Comparison of ENCODE assay signal across 9 cellular contexts in genomic region chr5:78907255-78907886, GRCh38.
A peak's percentile ranks its signal among the peaks of the same experiment; 100 is the strongest.
DNase-seq lines count a peak whose midpoint lies in the region; ATAC-seq and TF ChIP-seq lines count a peak whose summit lies in the region.
"Had no signal": no experiment of that assay in that cellular context is flagged by ENCODE, and none has a peak within 500 bp of the region (broad histone marks: within the 10 kb centered on the region; RNA-seq: fewer than 3 reads in every experiment).

No MANE protein-coding gene starts in this region.

- H4K20me1 ChIP-seq in fibroblast of lung (ENCODE audit: control insufficient read depth, extremely low read depth, insufficient read depth, low read length), result no peaks in the 10 kb centered on the region

- H3K27ac ChIP-seq in fibroblast of lung (ENCODE audit: insufficient read depth, low read length), result peak overlapping the region; percentile 61
- no peak overlapping the region for H3K27ac ChIP-seq in CD8-positive, alpha-beta T cell (ENCODE audit: low read depth, low read length)

- H3K4me2 ChIP-seq in fibroblast of lung (ENCODE audit: extremely low read depth, insufficient read depth, low read length), result peak overlapping the region; percentile 61

- no peak overlapping the region for H2AFZ ChIP-seq in fibroblast of lung (ENCODE audit: low read length)

- no peak for TF ChIP-seq CTCF in fibroblast of lung (conservative IDR thresholded peaks at IDR 0.05 in 1 of 2, IDR thresholded peaks at IDR 0.05 in 1 of 2; ENCODE audit: low read depth in 1 of 2, low read length in 2 of 2)
- TF ChIP-seq CTCF in CD8-positive, alpha-beta T cell (IDR thresholded peaks at IDR 0.05), result no peak

- H3K79me2 ChIP-seq in fibroblast of lung (ENCODE audit: control insufficient read depth, insufficient read depth, low read length), result no peaks in the 10 kb centered on the region

- intact Hi-C loops in CD8-positive, alpha-beta T cell (cut with DNase I, micrococcal nuclease), result no loop called here

- no peaks in the 10 kb centered on the region for H3K4me1 Mint-ChIP-seq in CD8-positive, alpha-beta T cell (ENCODE audit: low read depth)

- POLR2A ChIA-PET in CD8-positive, alpha-beta T cell (lab: Charles Lee), result interaction anchor here (1.2 kb wide), 1 partner anchor 12 kb away, joined by 4 read pairs; no protein-coding TSS in a partner anchor

- no peaks in the 10 kb centered on the region for H3K27me3 Mint-ChIP-seq in CD8-positive, alpha-beta T cell (ENCODE audit: low read depth)

- no peaks in the 10 kb centered on the region for H3K9me3 ChIP-seq in fibroblast of lung (ENCODE audit: control insufficient read depth, insufficient read depth, low read depth, low read length)
- no peaks in the 10 kb centered on the region for H3K9me3 ChIP-seq in CD8-positive, alpha-beta T cell (ENCODE audit: low read length)
- H3K9me3 ChIP-seq: spleen had no signal

- no peak overlapping the region for H3K27ac Mint-ChIP-seq in CD8-positive, alpha-beta T cell

- no peak for ATAC-seq in CD8-positive, alpha-beta T cell

- no peak overlapping the region for H3K9ac ChIP-seq in fibroblast of lung (ENCODE audit: insufficient read depth, low read length)

- H3K9me3 Mint-ChIP-seq in CD8-positive, alpha-beta T cell, result no peaks in the 10 kb centered on the region

- CTCF ChIA-PET in CD8-positive, alpha-beta T cell (lab: Charles Lee), result no interaction called here

- peaks cover 5% of the 10 kb centered on the region for H3K36me3 Mint-ChIP-seq in CD8-positive, alpha-beta T cell

- DNase-seq in EL (peak; percentile 90), NOMO-1 treated with dmso at 0.1 percent for 144 hours (lab: John Stamatoyannopoulos, UW; ENCODE audit: unreplicated experiment) (peak; percentile 70), fibroblast of lung (ENCODE audit: low read depth in 2 of 2) (peak; percentile 96 to 99), renal cortical epithelial cell (ENCODE audit: low read depth) (peak; percentile 23), DMS79 treated with DMSO at 0.1 percent for 48 hours (lab: John Stamatoyannopoulos, UW) (no peak), activated gamma-delta T cell (lab: John Stamatoyannopoulos, UW) (no peak)
- no peak for DNase-seq in CD8-positive, alpha-beta T cell
- DNase-seq in stimulated activated naive CD4-positive, alpha-beta T cell treated with Interleukin-2 at 50 U/mL for 16 hours (lab: John Stamatoyannopoulos, UW), result no peak
- DNase-seq: spleen had no signal

- H3K27me3 ChIP-seq in fibroblast of lung (ENCODE audit: control insufficient read depth, insufficient read depth, low read length), result no peaks in the 10 kb centered on the region
- H3K27me3 ChIP-seq in CD8-positive, alpha-beta T cell (ENCODE audit: insufficient read depth, low read length), result no peaks in the 10 kb centered on the region
- H3K27me3 ChIP-seq: spleen had no signal

- peak overlapping the region in 2 of 4 experiments; percentile 29 to 46 for H3K4me3 ChIP-seq in fibroblast of lung (replicated peaks in 1 of 4; ENCODE audit: control extremely low read depth in 1 of 4, insufficient read depth in 1 of 4, low read depth in 3 of 4, low read length in 4 of 4)
- no peak overlapping the region for H3K4me3 ChIP-seq in CD8-positive, alpha-beta T cell (ENCODE audit: low read depth, low read length)

- H3K4me3 Mint-ChIP-seq in CD8-positive, alpha-beta T cell, result no peak overlapping the region

- H3K4me1 ChIP-seq in fibroblast of lung (ENCODE audit: control insufficient read depth, extremely low read depth, insufficient read depth, low read length), result peaks cover 8% of the 10 kb centered on the region
- no peaks in the 10 kb centered on the region for H3K4me1 ChIP-seq in CD8-positive, alpha-beta T cell (ENCODE audit: insufficient read depth, low read length)

- no peaks in the 10 kb centered on the region for H3K36me3 ChIP-seq in fibroblast of lung (ENCODE audit: control insufficient read depth, insufficient read depth, low read length)
- H3K36me3 ChIP-seq in CD8-positive, alpha-beta T cell (ENCODE audit: insufficient read depth, low read length), result no peaks in the 10 kb centered on the region
- H3K36me3 ChIP-seq: spleen had no signal

Comparison
In these comparisons a context has a peak if more than half of its experiments do, and no peak if none do; other contexts are left out.
1. DNase-seq: peak in EL (single experiment), NOMO-1 treated with dmso at 0.1 percent for 144 hours (single experiment), fibroblast of lung (2 of 2) and renal cortical epithelial cell (single experiment); none in CD8-positive, alpha-beta T cell (0 of 7), stimulated activated naive CD4-positive, alpha-beta T cell treated with Interleukin-2 at 50 U/mL for 16 hours (single experiment), DMS79 treated with DMSO at 0.1 percent for 48 hours (single experiment) and activated gamma-delta T cell (single experiment).